In the genomic region with DNA sequence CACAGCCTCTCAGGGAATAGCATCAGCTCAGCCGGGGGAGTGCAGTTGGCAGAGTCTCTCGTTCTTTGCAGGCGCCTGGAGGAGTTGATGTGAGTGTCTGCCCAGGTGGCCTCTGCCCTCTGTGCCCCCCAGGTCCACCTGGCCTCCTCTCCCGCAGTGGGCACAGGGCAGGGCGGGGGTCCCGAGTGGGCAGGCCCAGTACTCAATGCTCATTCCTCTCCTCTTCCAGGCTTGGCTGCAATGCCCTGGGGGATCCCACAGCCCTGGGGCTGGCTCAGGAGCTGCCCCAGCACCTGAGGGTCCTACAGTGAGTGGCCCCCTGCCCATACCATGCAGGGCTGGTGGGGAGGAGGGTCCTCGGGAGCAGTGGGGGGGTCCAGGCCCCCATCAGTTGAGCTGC, we compare ENCODE assay signal across 21 cellular contexts.
"Had no signal": no experiment of that assay in that cellular context is flagged by ENCODE, and none has a peak within 500 bp of the region (broad histone marks: within the 10 kb centered on the region; RNA-seq: fewer than 3 reads in every experiment).

No MANE protein-coding gene starts in this region.

- H3K27ac ChIP-seq: dorsolateral prefrontal cortex, gastrocnemius medialis, pancreas, right lobe of liver, thoracic aorta, tibial nerve, upper lobe of left lung had no signal

- H3K9me3 ChIP-seq: gastrocnemius medialis, pancreas, right lobe of liver, thoracic aorta, tibial nerve, upper lobe of left lung had no signal

- H3K4me3 ChIP-seq: dorsolateral prefrontal cortex, gastrocnemius medialis, pancreas, right lobe of liver, thoracic aorta, tibial nerve, upper lobe of left lung had no signal

- H3K4me3 Mint-ChIP-seq: naive thymus-derived CD8-positive, alpha-beta T cell; nephron progenitor cell had no signal

- H3K36me3 ChIP-seq: gastrocnemius medialis, pancreas, right lobe of liver, thoracic aorta had no signal

- DNase-seq: dorsolateral prefrontal cortex; effector CD4-positive, alpha-beta T cell; gastrocnemius medialis; head of caudate nucleus; nephron progenitor cell; occipital lobe; pancreas; retina; right lobe of liver; small intestine; stimulated activated CD4-positive, alpha-beta T cell treated with anti-CD3 and anti-CD28 coated beads, Interleukin-15, amount 100 ng/mL, for 24 hours; stimulated activated CD4-positive, alpha-beta T cell treated with anti-CD3 and anti-CD28 coated beads, Interleukin-2, amount 100 ng/mL, for 48 hours; stimulated activated naive CD4-positive, alpha-beta T cell treated with Interleukin-2 at 50 U/mL for 16 hours; upper lobe of left lung had no signal

- H3K9me3 Mint-ChIP-seq: naive thymus-derived CD8-positive, alpha-beta T cell; nephron progenitor cell had no signal

- H3K27me3 ChIP-seq: dorsolateral prefrontal cortex, gastrocnemius medialis, pancreas, right lobe of liver, tibial nerve, upper lobe of left lung had no signal

- FAIRE-seq: colon, keratinocyte, pancreas, small intestine, urothelium cell line had no signal

- H3K27me3 Mint-ChIP-seq: naive thymus-derived CD8-positive, alpha-beta T cell had no signal

- ATAC-seq: gastrocnemius medialis; left lobe of liver; naive thymus-derived CD8-positive, alpha-beta T cell; pancreas had no signal

- H3K27ac Mint-ChIP-seq: nephron progenitor cell had no signal

- H3K4me1 ChIP-seq: gastrocnemius medialis, pancreas, right lobe of liver, tibial nerve, upper lobe of left lung had no signal
